Comparison of ENCODE assay signal across 2 cellular contexts in genomic region chr20:38192323-38192885, GRCh38.
TF ChIP-seq lines count a peak whose summit lies in the region.

No MANE protein-coding gene starts in this region.

TF ChIP-seq in IMR-90, 13 proteins besides CTCF, POLR2A, EP300 and RAD21:
- no peak for TF ChIP-seq MXI1 (IDR thresholded peaks at IDR 0.05; ENCODE audit: borderline replicate concordance, low read depth, low read length)
- no peak for TF ChIP-seq NFE2L2 (IDR thresholded peaks at IDR 0.05; ENCODE audit: low read depth, low read length)
- no peak for TF ChIP-seq CHD1 (IDR thresholded peaks at IDR 0.05; ENCODE audit: low read depth, low read length)
- TF ChIP-seq USF2 (IDR thresholded peaks at IDR 0.05; ENCODE audit: low read depth, low read length) = no peak
- no peak for TF ChIP-seq MAFK (IDR thresholded peaks at IDR 0.05; ENCODE audit: low read depth, low read length)
- no peak for TF ChIP-seq RCOR1 (IDR thresholded peaks at IDR 0.05; ENCODE audit: insufficient replicate concordance, low read length)
- no peak for TF ChIP-seq CEBPB (IDR thresholded peaks at IDR 0.05; ENCODE audit: low read depth, low read length)
- no peak for TF ChIP-seq MAZ (IDR thresholded peaks at IDR 0.05; ENCODE audit: borderline replicate concordance, low read depth, low read length)
- TF ChIP-seq ELK1 (IDR thresholded peaks at IDR 0.05; ENCODE audit: borderline replicate concordance, low read depth, low read length) = no peak
- TF ChIP-seq SMC3 (IDR thresholded peaks at IDR 0.05; ENCODE audit: low read depth, low read length) = no peak
- no peak for TF ChIP-seq FOS (IDR thresholded peaks at IDR 0.05; ENCODE audit: low read depth, low read length)
- TF ChIP-seq RFX5 (IDR thresholded peaks at IDR 0.05; ENCODE audit: low read depth, low read length) = no peak

TF ChIP-seq in K562, 482 proteins besides CTCF, POLR2A, EP300 and RAD21 (continued from another document):
- TF ChIP-seq ETV1 (tag; conservative IDR thresholded peaks at IDR 0.05; ENCODE audit: low read depth) (0 out of 2 replicates have a peak, but pooled peaks have one; percentile 10), TOE1 (IDR thresholded peaks at IDR 0.05; ENCODE audit: borderline replicate concordance) (no peak), TOE1 (CRISPR knock-in tag; IDR thresholded peaks at IDR 0.05; ENCODE audit: borderline replicate concordance, low read depth) (no peak)
